In genomic region chr16:31701734-31702133, GRCh38 we compare ENCODE assay signal across 11 cellular contexts.
DNase-seq lines count a peak whose midpoint lies in the region; ATAC-seq and TF ChIP-seq lines count a peak whose summit lies in the region.
"Had no signal": no experiment of that assay in that cellular context is flagged by ENCODE, and none has a peak within 500 bp of the region (broad histone marks: within the 10 kb centered on the region; RNA-seq: fewer than 3 reads in every experiment).

No MANE protein-coding gene starts in this region.

- TF ChIP-seq CTCF in Caco-2 (IDR thresholded peaks at IDR 0.05; ENCODE audit: insufficient read depth in 1 of 2, low read depth in 1 of 2, low read length in 1 of 2, severe bottlenecking in 1 of 2, unreplicated experiment in 1 of 2) = no peak
- TF ChIP-seq CTCF in chondrocyte (IDR thresholded peaks at IDR 0.05) = no peak
- no peak for TF ChIP-seq CTCF in Peyer's patch (IDR thresholded peaks at IDR 0.05)

- H3K4me3 Mint-ChIP-seq in Caco-2 (ENCODE audit: unreplicated experiment) = peak overlapping the region; percentile 82
- peak overlapping the region; percentile 85 for H3K4me3 Mint-ChIP-seq in chondrocyte (ENCODE audit: unreplicated experiment)
- peak overlapping the region; percentile 87 to 95 (median 91) for H3K4me3 Mint-ChIP-seq in naive thymus-derived CD4-positive, alpha-beta T cell

- peak overlapping the region; percentile 5; the same call in 1 of the 2 replicates for H3K4me3 ChIP-seq in Caco-2 (ENCODE audit: low read depth, low read length)
- peak overlapping the region; percentile 95 for H3K4me3 ChIP-seq in naive thymus-derived CD4-positive, alpha-beta T cell (ENCODE audit: low read length)
- H3K4me3 ChIP-seq in Peyer's patch = no peak overlapping the region

- intact Hi-C loops in Caco-2 (cut with micrococcal nuclease; ENCODE audit: unreplicated experiment) = loop anchor here (5.0 kb wide), 1 partner anchor 194 kb away; the partner anchor contains the start of gene RUSF1
- intact Hi-C loops in naive thymus-derived CD4-positive, alpha-beta T cell (cut with micrococcal nuclease) = loop anchor here in 1 of 2 donors (2.0 kb wide), 4 partner anchors 167 to 243 kb away; partner anchors contain the start of genes ARMC5 and RUSF1

- POLR2A ChIA-PET in Caco-2 (lab: Charles Lee) = no interaction called here
- POLR2A ChIA-PET in naive thymus-derived CD4-positive, alpha-beta T cell (lab: Charles Lee) = interaction anchor here (0.6 to 8.2 kb wide), 5 partner anchors 8 to 525 kb away, joined by 4 to 74 read pairs (median 4); partner anchors contain the start of gene RUSF1

- H3K9me3 ChIP-seq in Caco-2 = no peaks in the 10 kb centered on the region
- H3K9me3 ChIP-seq in KOPT-K1 (ENCODE audit: insufficient read depth, low read length, poor library complexity, severe bottlenecking) = no peaks in the 10 kb centered on the region
- H3K9me3 ChIP-seq in naive thymus-derived CD4-positive, alpha-beta T cell (ENCODE audit: control insufficient read depth in 2 of 3, low read length in 3 of 3) = no peaks in the 10 kb centered on the region
- H3K9me3 ChIP-seq in Peyer's patch = no peaks in the 10 kb centered on the region
- H3K9me3 ChIP-seq: ascending aorta had no signal

- TF ChIP-seq POLR2A in Peyer's patch (IDR thresholded peaks at IDR 0.05) = no peak

- ATAC-seq in naive thymus-derived CD4-positive, alpha-beta T cell = no peak
- ATAC-seq in GM19351 (IDR thresholded peaks at IDR 0.05; ENCODE audit: unreplicated experiment) = no peak

- H3K27me3 Mint-ChIP-seq in Caco-2 (ENCODE audit: insufficient read depth, unreplicated experiment) (no peaks in the 10 kb centered on the region), chondrocyte (ENCODE audit: low read depth) (peaks cover 13% of the 10 kb centered on the region)
- H3K27me3 Mint-ChIP-seq in naive thymus-derived CD4-positive, alpha-beta T cell = peaks cover 0 to 24% (median 0%) of the 10 kb centered on the region in 5 donors

- peak overlapping the region; percentile 83 for H3K27ac ChIP-seq in KOPT-K1 (ENCODE audit: low read depth, low read length, poor library complexity, severe bottlenecking)
- peak overlapping the region; percentile 90 for H3K27ac ChIP-seq in naive thymus-derived CD4-positive, alpha-beta T cell (ENCODE audit: low read depth, low read length)
- H3K27ac ChIP-seq in Peyer's patch = no peak overlapping the region
- H3K27ac ChIP-seq: ascending aorta had no signal

- no TSS peak for BruUV-seq in Caco-2 (replicated peaks; lab: Mats Ljungman, UMichigan)

- CTCF ChIA-PET in Caco-2 (lab: Charles Lee) = no interaction called here
- CTCF ChIA-PET in naive thymus-derived CD4-positive, alpha-beta T cell (lab: Charles Lee) = interaction anchor here (1.6 kb wide), 1 partner anchor 9 kb away, joined by 7 read pairs; no protein-coding TSS in a partner anchor

- H3K27me3 ChIP-seq in Caco-2 (replicated peaks; ENCODE audit: control insufficient read depth, insufficient read depth, low read length) (no peaks in the 10 kb centered on the region), Peyer's patch (no peaks in the 10 kb centered on the region)
- no peaks in the 10 kb centered on the region for H3K27me3 ChIP-seq in naive thymus-derived CD4-positive, alpha-beta T cell (ENCODE audit: control insufficient read depth in 2 of 2, insufficient read depth in 2 of 2, low read length in 2 of 2)
- H3K27me3 ChIP-seq: ascending aorta had no signal

- H3K27ac Mint-ChIP-seq in Caco-2 (ENCODE audit: unreplicated experiment) (peak overlapping the region; percentile 77), chondrocyte (ENCODE audit: unreplicated experiment) (no peak overlapping the region)
- H3K27ac Mint-ChIP-seq in naive thymus-derived CD4-positive, alpha-beta T cell = peak overlapping the region; percentile 86 to 97 (median 93)

- H3K4me1 ChIP-seq in Caco-2 (peaks cover 6% of the 10 kb centered on the region; the same call in 1 of the 2 replicates), Peyer's patch (peaks cover 0 to 8% (median 6%) of the 10 kb centered on the region in 4 donors)
- H3K4me1 ChIP-seq in naive thymus-derived CD4-positive, alpha-beta T cell (ENCODE audit: control insufficient read depth in 2 of 2, insufficient read depth in 2 of 2, low read length in 2 of 2) = peaks cover 12 to 20% of the 10 kb centered on the region in 2 donors
- H3K4me1 ChIP-seq: ascending aorta had no signal

- DNase-seq in Caco-2 (no peak), chondrocyte (ENCODE audit: low spot score) (no peak), Peyer's patch (no peak), GM19240 (ENCODE audit: insufficient read length, low spot score) (no peak), NCI-H345 (lab: John Stamatoyannopoulos, UW) (no peak)
- DNase-seq in naive thymus-derived CD4-positive, alpha-beta T cell = no peak
- DNase-seq: NCI-H2029 treated with DMSO at 0.1 percent for 48 hours, posterior cingulate gyrus had no signal

- peaks cover 29% of the 10 kb centered on the region for H3K36me3 Mint-ChIP-seq in Caco-2 (ENCODE audit: insufficient read depth, unreplicated experiment)
- peaks cover 6% of the 10 kb centered on the region for H3K36me3 Mint-ChIP-seq in chondrocyte (ENCODE audit: low read depth)
- peaks cover 0 to 25% (median 4%) of the 10 kb centered on the region in 5 donors for H3K36me3 Mint-ChIP-seq in naive thymus-derived CD4-positive, alpha-beta T cell

- H3K36me3 ChIP-seq in Caco-2 (ENCODE audit: control insufficient read depth, insufficient read depth, low read length) (peaks cover 2% of the 10 kb centered on the region; the same call in 1 of the 2 replicates), KOPT-K1 (ENCODE audit: insufficient read depth, low read length) (peaks cover 45% of the 10 kb centered on the region), Peyer's patch (peaks cover 0 to 39% (median 0%) of the 10 kb centered on the region in 3 donors)
- peaks cover 5 to 50% (median 28%) of the 10 kb centered on the region in 3 experiments for H3K36me3 ChIP-seq in naive thymus-derived CD4-positive, alpha-beta T cell (ENCODE audit: control insufficient read depth in 2 of 3, insufficient read depth in 3 of 3, low read length in 3 of 3)

- H3K9me3 Mint-ChIP-seq in Caco-2 (ENCODE audit: unreplicated experiment) (no peaks in the 10 kb centered on the region), chondrocyte (ENCODE audit: low read depth) (no peaks in the 10 kb centered on the region)
- H3K9me3 Mint-ChIP-seq in naive thymus-derived CD4-positive, alpha-beta T cell = no peaks in the 10 kb centered on the region

- H3K4me1 Mint-ChIP-seq in Caco-2 (ENCODE audit: low read depth, unreplicated experiment) (peaks cover 8% of the 10 kb centered on the region), chondrocyte (ENCODE audit: low read depth) (peaks cover 10% of the 10 kb centered on the region)
- H3K4me1 Mint-ChIP-seq in naive thymus-derived CD4-positive, alpha-beta T cell = peaks cover 20 to 36% (median 33%) of the 10 kb centered on the region in 7 donors

Comparison
In these comparisons a context has a peak if more than half of its experiments do, and no peak if none do; other contexts are left out.
1. H3K4me3 ChIP-seq: peak in Caco-2 (single experiment) and naive thymus-derived CD4-positive, alpha-beta T cell (single experiment); none in Peyer's patch (0 of 4).
2. H3K27ac ChIP-seq: peak in KOPT-K1 (single experiment) and naive thymus-derived CD4-positive, alpha-beta T cell (single experiment); none in Peyer's patch (0 of 4).
3. Peak in every context shown above with its lines, with median percentiles within 50 percentile points of each other: H3K4me3 Mint-ChIP-seq.